Comparison of ENCODE assay signal across 1 cellular context in the genomic region with DNA sequence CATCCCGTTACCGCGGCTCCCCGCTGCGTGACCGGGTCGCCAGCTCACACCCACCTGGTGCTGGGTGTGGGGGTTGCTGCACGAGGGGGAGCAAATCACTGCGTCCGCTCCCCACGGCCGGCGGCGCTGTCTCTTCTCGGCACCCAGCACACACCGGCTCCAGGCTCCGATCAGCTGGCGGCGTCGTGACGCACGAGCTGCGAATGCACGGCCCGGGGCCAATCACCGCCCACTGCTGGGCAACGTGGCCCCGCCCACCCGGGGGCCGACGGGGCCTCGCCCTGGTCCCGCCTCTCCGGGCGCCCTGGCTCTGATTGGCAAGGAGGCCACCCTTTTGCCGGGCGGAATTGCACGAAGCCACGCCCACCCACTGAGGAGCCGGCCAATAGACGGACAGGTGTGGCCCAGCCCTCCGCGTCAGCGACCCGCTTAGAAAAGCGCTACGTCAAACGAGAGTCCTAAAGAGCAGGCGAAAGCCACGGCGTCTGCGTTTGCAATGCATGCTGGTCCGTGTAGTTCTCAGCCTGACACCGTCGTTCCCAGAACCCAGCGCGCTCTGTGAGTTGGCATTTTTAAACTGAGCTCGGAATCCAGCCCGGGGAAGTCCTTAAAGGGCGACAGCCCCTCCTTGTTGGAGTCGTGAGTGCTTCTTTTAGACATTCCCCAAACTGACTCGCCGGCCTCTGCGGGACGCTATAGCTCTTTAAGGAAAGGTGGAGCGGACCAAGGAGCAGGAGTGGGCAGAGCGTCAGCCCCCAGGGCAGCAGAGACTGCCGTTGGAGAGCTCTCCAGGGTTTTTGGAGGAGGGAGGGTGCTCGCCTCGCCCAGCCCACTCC.
A peak's percentile ranks its signal among the peaks of the same experiment; 100 is the strongest.
TF ChIP-seq lines count a peak whose summit lies in the region.

No MANE protein-coding gene starts in this region.

TF ChIP-seq in K562, 482 proteins besides CTCF, POLR2A, EP300 and RAD21 (continued from another document and continues in another):
- TF ChIP-seq, protein P1, sequence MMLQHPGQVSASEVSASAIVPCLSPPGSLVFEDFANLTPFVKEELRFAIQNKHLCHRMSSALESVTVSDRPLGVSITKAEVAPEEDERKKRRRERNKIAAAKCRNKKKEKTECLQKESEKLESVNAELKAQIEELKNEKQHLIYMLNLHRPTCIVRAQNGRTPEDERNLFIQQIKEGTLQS (IDR thresholded peaks at IDR 0.05), result no peak
- TF ChIP-seq, protein P1 (CRISPR knock-in tag; conservative IDR thresholded peaks at IDR 0.05), result no peak
- TF ChIP-seq POLR2AphosphoS5 (IDR thresholded peaks at IDR 0.05; ENCODE audit: control insufficient read depth, insufficient read depth, low read depth, low read length) (peak; percentile 83), MXI1 (IDR thresholded peaks at IDR 0.05; ENCODE audit: low read depth, low read length) (no peak), TBP (optimal IDR thresholded peaks at IDR 0.05; ENCODE audit: low read depth, low read length) (peak; percentile 90), CHD2 (IDR thresholded peaks at IDR 0.05; ENCODE audit: low read depth, low read length) (peak; percentile 82; the same call in 1 of the 2 replicates), DMBX1 (CRISPR knock-in tag; IDR thresholded peaks at IDR 0.05; ENCODE audit: borderline replicate concordance) (no peak), POLR2G (IDR thresholded peaks at IDR 0.05; ENCODE audit: low read depth, low read length) (peak; percentile 98), AFF4 (CRISPR knock-in tag; IDR thresholded peaks at IDR 0.05) (peak; percentile 29; the same call in 1 of the 2 replicates), FOXM1 (IDR thresholded peaks at IDR 0.05; ENCODE audit: low read depth) (no peak), FOXM1 (CRISPR knock-in tag; IDR thresholded peaks at IDR 0.05; ENCODE audit: low read depth) (no peak), ZBTB2 (IDR thresholded peaks at IDR 0.05) (0 out of 2 replicates have a peak, but pooled peaks have one; percentile 12), NCOA1 (IDR thresholded peaks at IDR 0.05; ENCODE audit: low read depth) (no peak), RREB1 (CRISPR knock-in tag; IDR thresholded peaks at IDR 0.05) (no peak), ZBTB40 (IDR thresholded peaks at IDR 0.05) (no peak), ZBTB40 (CRISPR knock-in tag; IDR thresholded peaks at IDR 0.05) (no peak), MCM7 (IDR thresholded peaks at IDR 0.05) (no peak), EGR1 (conservative IDR thresholded peaks at IDR 0.05) (peak; percentile 72), ZBTB7A (IDR thresholded peaks at IDR 0.05; ENCODE audit: borderline replicate concordance, control insufficient read depth, low read depth, low read length) (0 out of 2 replicates have a peak, but pooled peaks have one; percentile 0), HNRNPL (IDR thresholded peaks at IDR 0.05; ENCODE audit: low read depth, low read length) (0 out of 2 replicates have a peak, but pooled peaks have one; percentile 25), PHF8 (IDR thresholded peaks at IDR 0.05; ENCODE audit: borderline replicate concordance, low read length) (peak; percentile 46; the same call in 1 of the 2 replicates), ZNF274 (IDR thresholded peaks at IDR 0.05; ENCODE audit: borderline replicate concordance, low read depth, low read length) (no peak), KLF13 (tag; IDR thresholded peaks at IDR 0.05; ENCODE audit: borderline replicate concordance, low read depth) (no peak), VEZF1 (CRISPR knock-in tag; IDR thresholded peaks at IDR 0.05) (peak; percentile 74; the same call in 1 of the 2 replicates)
- TF ChIP-seq, protein P2, sequence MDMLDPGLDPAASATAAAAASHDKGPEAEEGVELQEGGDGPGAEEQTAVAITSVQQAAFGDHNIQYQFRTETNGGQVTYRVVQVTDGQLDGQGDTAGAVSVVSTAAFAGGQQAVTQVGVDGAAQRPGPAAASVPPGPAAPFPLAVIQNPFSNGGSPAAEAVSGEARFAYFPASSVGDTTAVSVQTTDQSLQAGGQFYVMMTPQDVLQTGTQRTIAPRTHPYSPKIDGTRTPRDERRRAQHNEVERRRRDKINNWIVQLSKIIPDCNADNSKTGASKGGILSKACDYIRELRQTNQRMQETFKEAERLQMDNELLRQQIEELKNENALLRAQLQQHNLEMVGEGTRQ (CRISPR knock-in tag; IDR thresholded peaks at IDR 0.05), result peak; percentile 70
